In the genomic region with DNA sequence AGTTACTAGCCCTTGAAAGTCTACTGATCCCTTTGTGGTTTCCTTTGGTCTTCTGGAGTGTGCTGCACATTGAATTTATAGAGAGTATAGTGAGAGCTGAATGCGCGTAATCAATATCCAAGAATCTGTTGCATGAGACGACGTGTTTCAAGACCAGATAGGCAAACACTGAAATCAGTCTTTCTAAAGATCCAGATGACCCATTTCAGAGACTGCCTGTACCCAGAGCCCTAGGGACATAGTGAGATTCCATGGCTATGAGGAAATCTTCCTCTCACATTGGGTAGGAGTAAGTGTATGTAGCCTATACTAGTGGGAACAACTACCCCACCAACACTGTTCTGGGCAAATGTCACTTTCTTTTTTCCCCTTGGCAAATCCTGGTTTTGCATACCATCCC, we compare ENCODE assay signal across 21 cellular contexts.
"Had no signal": no experiment of that assay in that cellular context is flagged by ENCODE, and none has a peak within 500 bp of the region (broad histone marks: within the 10 kb centered on the region; RNA-seq: fewer than 3 reads in every experiment).

No MANE protein-coding gene starts in this region.

- H3K27me3 Mint-ChIP-seq: activated naive CD8-positive, alpha-beta T cell treated with anti-CD3 and anti-CD28 coated beads for 36 hours; naive B cell; stimulated activated naive CD8-positive, alpha-beta T cell treated with anti-CD3 and anti-CD28 coated beads, Interleukin-15, Interleukin-2, amounts not matched to agents 100 ng/mL and 50 ng/mL, for 24 hours; T-cell had no signal

- H3K27ac ChIP-seq: coronary artery, heart right ventricle, prostate gland had no signal

- H3K27ac Mint-ChIP-seq: activated naive CD8-positive, alpha-beta T cell treated with anti-CD3 and anti-CD28 coated beads for 36 hours; stimulated activated naive CD8-positive, alpha-beta T cell treated with anti-CD3 and anti-CD28 coated beads, Interleukin-15, Interleukin-2, amounts not matched to agents 100 ng/mL and 50 ng/mL, for 24 hours; T-cell had no signal

- H3K36me3 ChIP-seq: gastroesophageal sphincter, heart right ventricle, prostate gland, tibial artery had no signal

- DNase-seq: activated CD4-positive, alpha-beta T cell treated with anti-CD3 and anti-CD28 coated beads for 1 hour; activated CD8-positive, alpha-beta memory T cell treated with anti-CD3 and anti-CD28 coated beads for 24 hours; activated CD8-positive, alpha-beta memory T cell treated with anti-CD3 and anti-CD28 coated beads, Interleukin-2, amount 50 U/mL, for 48 hours; activated naive CD4-positive, alpha-beta T cell treated with Interleukin-2 at 50 U/mL for 16 hours; activated naive CD8-positive, alpha-beta T cell treated with anti-CD3 and anti-CD28 coated beads for 36 hours; activated T-cell treated with anti-CD3 and anti-CD28 coated beads, Interleukin-2, amount 50 U/mL, for 4 hours; heart right ventricle; islet precursor cell; left colon; naive B cell; occipital lobe; right cardiac atrium; stimulated activated CD4-positive, alpha-beta T cell treated with anti-CD3 and anti-CD28 coated beads, Interleukin-12 subunit alpha, Interleukin-12 subunit beta, amount 100 ng/mL, for 4 hours; stimulated activated CD4-positive, alpha-beta T cell treated with anti-CD3 and anti-CD28 coated beads, Interleukin-4, amount 100 ng/mL, for 4 hours; T-cell; tibial artery had no signal

- H3K27me3 ChIP-seq: gastroesophageal sphincter, heart right ventricle, tibial artery had no signal

- H3K9me3 Mint-ChIP-seq: activated naive CD8-positive, alpha-beta T cell treated with anti-CD3 and anti-CD28 coated beads for 36 hours; activated T-cell treated with anti-CD3 and anti-CD28 coated beads, Interleukin-2, amount 50 U/mL, for 4 hours; stimulated activated naive CD8-positive, alpha-beta T cell treated with anti-CD3 and anti-CD28 coated beads, Interleukin-15, Interleukin-2, amounts not matched to agents 100 ng/mL and 50 ng/mL, for 24 hours; T-cell had no signal

- ATAC-seq: activated T-cell treated with anti-CD3 and anti-CD28 coated beads, Interleukin-2, amount 50 U/mL, for 4 hours; gastroesophageal sphincter; left colon; T-cell had no signal

- H3K4me3 Mint-ChIP-seq: activated naive CD8-positive, alpha-beta T cell treated with anti-CD3 and anti-CD28 coated beads for 36 hours; activated T-cell treated with anti-CD3 and anti-CD28 coated beads, Interleukin-2, amount 50 U/mL, for 4 hours; naive B cell; stimulated activated naive CD8-positive, alpha-beta T cell treated with anti-CD3 and anti-CD28 coated beads, Interleukin-15, Interleukin-2, amounts not matched to agents 100 ng/mL and 50 ng/mL, for 24 hours; T-cell had no signal

- H3K9me3 ChIP-seq: gastroesophageal sphincter, heart right ventricle, prostate gland, tibial artery had no signal

- H3K36me3 Mint-ChIP-seq: naive B cell had no signal

- H3K4me3 ChIP-seq: coronary artery, gastroesophageal sphincter, heart right ventricle, lung, prostate gland, tibial artery had no signal
